In the genomic region with DNA sequence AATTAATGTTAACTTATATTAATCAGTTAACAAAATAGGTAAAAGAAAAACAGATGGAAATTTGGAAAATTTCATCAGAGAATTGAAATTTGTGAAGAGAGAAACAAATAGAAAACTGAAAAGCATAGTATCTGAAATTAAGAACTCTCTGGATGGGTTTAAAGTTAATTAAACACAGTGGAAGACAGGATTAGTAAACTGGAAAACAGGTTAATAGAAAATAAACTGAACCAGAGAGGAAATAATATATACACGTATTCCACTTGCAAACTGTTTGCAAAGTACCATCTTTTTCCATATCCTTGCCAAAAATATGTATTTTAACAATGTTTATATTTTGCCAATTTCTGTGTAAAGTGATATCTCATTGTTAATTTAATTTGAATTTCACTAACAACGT, we compare ENCODE assay signal across 26 cellular contexts.
"Had no signal": no experiment of that assay in that cellular context is flagged by ENCODE, and none has a peak within 500 bp of the region (broad histone marks: within the 10 kb centered on the region; RNA-seq: fewer than 3 reads in every experiment).

No MANE protein-coding gene starts in this region.

- H3K9me3 ChIP-seq: colonic mucosa, gastrocnemius medialis had no signal

- H3K36me3 ChIP-seq: colonic mucosa, esophagus muscularis mucosa, esophagus squamous epithelium, gastrocnemius medialis, gastroesophageal sphincter, heart left ventricle had no signal

- H3K27me3 ChIP-seq: colonic mucosa, dorsolateral prefrontal cortex, esophagus muscularis mucosa, esophagus squamous epithelium, foreskin keratinocyte, gastrocnemius medialis, gastroesophageal sphincter, heart left ventricle, heart right ventricle had no signal

- FAIRE-seq: colon, endometrium, endothelial cell of umbilical vein had no signal

- DNase-seq: colonic mucosa; cortex of kidney; dermis blood vessel endothelial cell; dorsolateral prefrontal cortex; effector CD4-positive, alpha-beta T cell; effector CD8-positive, alpha-beta T cell; effector memory CD4-positive, alpha-beta T cell; effector memory CD8-positive, alpha-beta T cell; endodermal cell; erythroblast; esophagus squamous epithelium; foreskin fibroblast; foreskin keratinocyte; foreskin melanocyte; gastrocnemius medialis; glutamatergic neuron; head of caudate nucleus; heart left ventricle; heart right ventricle had no signal

- H3K27ac ChIP-seq: colonic mucosa, coronary artery, dorsolateral prefrontal cortex, epithelial cell of prostate, esophagus muscularis mucosa, esophagus squamous epithelium, foreskin keratinocyte, gastrocnemius medialis, gastroesophageal sphincter, heart left ventricle, heart right ventricle had no signal

- H3K4me1 ChIP-seq: colonic mucosa, esophagus muscularis mucosa, esophagus squamous epithelium, foreskin keratinocyte, gastrocnemius medialis, gastroesophageal sphincter had no signal

- H3K4me3 ChIP-seq: colonic mucosa, coronary artery, dorsolateral prefrontal cortex, esophagus muscularis mucosa, esophagus squamous epithelium, gastrocnemius medialis, gastroesophageal sphincter, heart left ventricle, heart right ventricle had no signal

- ATAC-seq: effector memory CD8-positive, alpha-beta T cell; foreskin keratinocyte; gastrocnemius medialis; gastroesophageal sphincter; heart left ventricle; heart right ventricle had no signal
